Comparison of ENCODE assay signal across 29 cellular contexts in genomic region chr4:3252831-3253641, GRCh38. TPM values are rescaled to one million over a fixed set of nuclear protein-coding genes. Genes with fewer than 3 reads are reported as not detected.
DNase-seq lines count a peak whose midpoint lies in the region; ATAC-seq, FAIRE-seq and TF ChIP-seq lines count a peak whose summit lies in the region.
"Had no signal": no experiment of that assay in that cellular context is flagged by ENCODE, and none has a peak within 500 bp of the region (broad histone marks: within the 10 kb centered on the region; RNA-seq: fewer than 3 reads in every experiment).

No MANE protein-coding gene starts in this region.

- no peaks in the 10 kb centered on the region for H3K9me3 ChIP-seq in right lobe of liver
- no peaks in the 10 kb centered on the region for H3K9me3 ChIP-seq in HepG2 (ENCODE audit: low read length)
- H3K9me3 ChIP-seq in heart left ventricle: no peaks in the 10 kb centered on the region
- H3K9me3 ChIP-seq in aorta (ENCODE audit: control insufficient read depth, low read length): no peaks in the 10 kb centered on the region
- H3K9me3 ChIP-seq: colonic mucosa, pancreas, transverse colon had no signal

- CTCF ChIA-PET in HepG2 (lab: Yijun Ruan, JAX; ENCODE audit: low intra/inter-chr PET ratio, low total read pairs): no interaction called here

- no peak overlapping the region for H2AFZ ChIP-seq in HepG2 (ENCODE audit: low read length)
- H2AFZ ChIP-seq: GM23248 had no signal

- no peaks in the 10 kb centered on the region for H3K79me2 ChIP-seq in HepG2 (ENCODE audit: insufficient read depth, low read length)

- H3K27me3 Mint-ChIP-seq in neural crest cell (ENCODE audit: low read depth): no peaks in the 10 kb centered on the region
- H3K27me3 Mint-ChIP-seq: activated CD4-positive, alpha-beta T cell treated with anti-CD3 and anti-CD28 coated beads, Interleukin-2, amount 10 ng/mL, durations not matched to agents 24 days and 14 days; CD8-positive, alpha-beta memory T cell; stimulated activated naive CD8-positive, alpha-beta T cell treated with anti-CD3 and anti-CD28 coated beads, Interleukin-15, amount 100 ng/mL, for 72 hours had no signal

- peak overlapping the region; percentile 62 for H3K27ac Mint-ChIP-seq in neural crest cell (ENCODE audit: unreplicated experiment)
- H3K27ac Mint-ChIP-seq: activated CD4-positive, alpha-beta T cell treated with anti-CD3 and anti-CD28 coated beads, Interleukin-2, amount 10 ng/mL, durations not matched to agents 24 days and 14 days; CD8-positive, alpha-beta memory T cell; stimulated activated naive CD8-positive, alpha-beta T cell treated with anti-CD3 and anti-CD28 coated beads, Interleukin-15, amount 100 ng/mL, for 72 hours had no signal

- H3K27me3 ChIP-seq in right lobe of liver: no peaks in the 10 kb centered on the region
- no peaks in the 10 kb centered on the region for H3K27me3 ChIP-seq in HepG2 (ENCODE audit: control insufficient read depth in 1 of 2, insufficient read depth in 2 of 2, low read length in 2 of 2)
- H3K27me3 ChIP-seq in heart left ventricle: no peaks in the 10 kb centered on the region
- no peaks in the 10 kb centered on the region for H3K27me3 ChIP-seq in aorta (ENCODE audit: control insufficient read depth in 1 of 2, insufficient read depth in 2 of 2, low read length in 1 of 2)
- H3K27me3 ChIP-seq: colonic mucosa, pancreas, transverse colon had no signal

- TF ChIP-seq EP300 in HepG2 (IDR thresholded peaks at IDR 0.05; ENCODE audit: low read depth in 2 of 2, low read length in 2 of 2) (no peak), HepG2 (CRISPR knock-in tag; IDR thresholded peaks at IDR 0.05; ENCODE audit: borderline replicate concordance) (no peak)

- H3K4me3 Mint-ChIP-seq in neural crest cell: no peak overlapping the region
- H3K4me3 Mint-ChIP-seq: activated CD4-positive, alpha-beta T cell treated with anti-CD3 and anti-CD28 coated beads, Interleukin-2, amount 10 ng/mL, durations not matched to agents 24 days and 14 days; CD8-positive, alpha-beta memory T cell; stimulated activated naive CD8-positive, alpha-beta T cell treated with anti-CD3 and anti-CD28 coated beads, Interleukin-15, amount 100 ng/mL, for 72 hours had no signal

- H3K4me1 Mint-ChIP-seq in neural crest cell: no peaks in the 10 kb centered on the region
- H3K4me1 Mint-ChIP-seq: CD8-positive, alpha-beta memory T cell had no signal

- no peak for TF ChIP-seq CTCF in right lobe of liver (IDR thresholded peaks at IDR 0.05)
- TF ChIP-seq CTCF in HepG2 (CRISPR knock-in tag; IDR thresholded peaks at IDR 0.05): no peak
- TF ChIP-seq CTCF in heart left ventricle (IDR thresholded peaks at IDR 0.05): no peak
- no peak for TF ChIP-seq CTCF in neural crest cell (conservative IDR thresholded peaks at IDR 0.05)

- H3K27ac ChIP-seq in right lobe of liver: no peak overlapping the region
- H3K27ac ChIP-seq in HepG2 (ENCODE audit: extremely low read length, insufficient read depth, low read length): no peak overlapping the region
- no peak overlapping the region for H3K27ac ChIP-seq in heart left ventricle
- H3K27ac ChIP-seq in aorta (ENCODE audit: low read depth in 1 of 2, low read length in 2 of 2): no peak overlapping the region
- H3K27ac ChIP-seq: colonic mucosa, GM23248, pancreas, skin epidermis, transverse colon had no signal

- in situ Hi-C loops in HepG2 (cut with HindIII; ENCODE audit: extremely low pct_ligation_motif_present, low pct_unique_long_range_greater_than_20kb): no loop called here

- DNase-seq in right lobe of liver: peak; percentile 10 to 50 (median 31)
- DNase-seq in HepG2 (ENCODE audit: low spot score): no peak
- peak in 3 of 5 donors; percentile 20 to 55 (median 23) for DNase-seq in heart left ventricle
- DNase-seq in neural crest cell (ENCODE audit: low read depth, low spot score): no peak
- peak; percentile 34 to 75 for DNase-seq in aorta
- no peak for DNase-seq in NCI-H1930 (lab: John Stamatoyannopoulos, UW)
- DNase-seq in central memory CD4-positive, alpha-beta T cell: no peak
- DNase-seq: activated CD4-positive, alpha-beta T cell treated with anti-CD3 and anti-CD28 coated beads, Interleukin-2, amount 10 ng/mL, durations not matched to agents 24 days and 14 days; colonic mucosa; DMS79 treated with DMSO at 0.1 percent for 48 hours; GM23248; KG1; NCI-H1694 treated with DMSO at 0.1 percent for 48 hours; NCI-H2227 treated with DMSO at 0.1 percent for 48 hours; NCI-H748 treated with DMSO at 0.1 percent for 48 hours; SHP77; stimulated activated CD4-positive, alpha-beta T cell treated with anti-CD3 and anti-CD28 coated beads, Interleukin-4, amount 100 ng/mL, for 1 hour; stimulated activated naive CD8-positive, alpha-beta T cell treated with anti-CD3 and anti-CD28 coated beads, Interleukin-15, amount 100 ng/mL, for 72 hours; SW 1271 had no signal

- FAIRE-seq in HepG2 (lab: Jason Lieb, UNC): no peak
- FAIRE-seq: endometrium, GM12892, pancreas, TTC549 had no signal

- no peaks in the 10 kb centered on the region for H3K9me3 Mint-ChIP-seq in neural crest cell
- H3K9me3 Mint-ChIP-seq: activated CD4-positive, alpha-beta T cell treated with anti-CD3 and anti-CD28 coated beads, Interleukin-2, amount 10 ng/mL, durations not matched to agents 24 days and 14 days; activated naive CD4-positive, alpha-beta T cell treated with anti-CD3 and anti-CD28 coated beads, Interleukin-2, amount 50 U/mL, for 72 hours; stimulated activated naive CD8-positive, alpha-beta T cell treated with anti-CD3 and anti-CD28 coated beads, Interleukin-15, amount 100 ng/mL, for 72 hours had no signal

- no peak for ATAC-seq in right lobe of liver
- ATAC-seq in HepG2: no peak
- ATAC-seq in heart left ventricle: no peak
- ATAC-seq in aorta (ENCODE audit: low FRiP score): no peak
- no peak for ATAC-seq in HG02798 (IDR thresholded peaks at IDR 0.05; ENCODE audit: poor library complexity, unreplicated experiment)
- ATAC-seq: activated naive CD4-positive, alpha-beta T cell treated with anti-CD3 and anti-CD28 coated beads, Interleukin-2, amount 50 U/mL, for 72 hours; pancreas; stimulated activated naive CD8-positive, alpha-beta T cell treated with anti-CD3 and anti-CD28 coated beads, Interleukin-15, amount 100 ng/mL, for 72 hours had no signal

- intact Hi-C loops in right lobe of liver (cut with DNase I): no loop called here
- intact Hi-C loops in HepG2 (cut with micrococcal nuclease; ENCODE audit: unreplicated experiment): no loop called here
- intact Hi-C loops in heart left ventricle (cut with DNase I): no loop called here
- intact Hi-C loops in aorta (cut with DNase I): no loop called here

- BruUV-seq in HepG2 (replicated peaks; lab: Mats Ljungman, UMichigan): no TSS peak

- H3K9ac ChIP-seq in HepG2 (ENCODE audit: insufficient read depth, low read depth, low read length): no peak overlapping the region
- H3K9ac ChIP-seq: GM23248 had no signal

- H3K4me2 ChIP-seq in HepG2 (ENCODE audit: low read depth, low read length): no peak overlapping the region

- H3K36me3 ChIP-seq in right lobe of liver: no peaks in the 10 kb centered on the region
- no peaks in the 10 kb centered on the region for H3K36me3 ChIP-seq in HepG2 (replicated peaks in 1 of 2; ENCODE audit: control insufficient read depth in 1 of 2, insufficient read depth in 2 of 2, low read length in 2 of 2)
- peaks cover 0 to 5% (median 0%) of the 10 kb centered on the region in 9 donors for H3K36me3 ChIP-seq in heart left ventricle
- H3K36me3 ChIP-seq in aorta (ENCODE audit: control insufficient read depth in 1 of 2, insufficient read depth in 2 of 2, low read length in 1 of 2): no peaks in the 10 kb centered on the region
- H3K36me3 ChIP-seq: colonic mucosa, transverse colon had no signal

- H4K20me1 ChIP-seq in HepG2 (ENCODE audit: insufficient read depth, low read length): no peaks in the 10 kb centered on the region

- H3K36me3 Mint-ChIP-seq in neural crest cell (ENCODE audit: low read depth): no peaks in the 10 kb centered on the region
- H3K36me3 Mint-ChIP-seq: activated naive CD4-positive, alpha-beta T cell treated with anti-CD3 and anti-CD28 coated beads, Interleukin-2, amount 50 U/mL, for 72 hours had no signal

- no peak for TF ChIP-seq RAD21 in HepG2 (CRISPR knock-in tag; IDR thresholded peaks at IDR 0.05)

- TF ChIP-seq POLR2A in right lobe of liver (IDR thresholded peaks at IDR 0.05): no peak
- no peak for TF ChIP-seq POLR2A in HepG2 (IDR thresholded peaks at IDR 0.05; ENCODE audit: insufficient read depth in 1 of 2, low read depth in 2 of 2, low read length in 2 of 2)
- TF ChIP-seq POLR2A in heart left ventricle (IDR thresholded peaks at IDR 0.05): no peak

- H3K4me3 ChIP-seq in right lobe of liver (no peak overlapping the region), HepG2 (replicated peaks in 1 of 3; ENCODE audit: insufficient read depth in 1 of 3, low read depth in 2 of 3, low read length in 3 of 3) (no peak overlapping the region), heart left ventricle (no peak overlapping the region), aorta (ENCODE audit: low read length in 2 of 2) (no peak overlapping the region)
- H3K4me3 ChIP-seq: colonic mucosa, GM23248, pancreas, skin epidermis, transverse colon had no signal

- POLR2A ChIA-PET in HepG2 (lab: Yijun Ruan, JAX): no interaction called here

- H3K4me1 ChIP-seq in right lobe of liver (no peaks in the 10 kb centered on the region), HepG2 (ENCODE audit: insufficient read depth, low read length) (peaks cover 23% of the 10 kb centered on the region), heart left ventricle (no peaks in the 10 kb centered on the region), aorta (ENCODE audit: control insufficient read depth in 1 of 2, insufficient read depth in 2 of 2, low read length in 2 of 2) (no peaks in the 10 kb centered on the region)
- H3K4me1 ChIP-seq: colonic mucosa, pancreas, transverse colon had no signal

- WGBS in right lobe of liver (ENCODE audit: insufficient coverage, low coverage, low lambda C conversion rate, missing lambda C conversion rate): 95% methylated on average over 27 of the region's 38 CpGs
- WGBS in HepG2 (ENCODE audit: low lambda C conversion rate): 84% methylated on average over 35 of the region's 38 CpGs
- 90 to 91% (median 91%) methylated on average over 29 to 38 of the region's 38 CpGs for WGBS in heart left ventricle, 4 donors
- WGBS in aorta, 2 donors: 93 to 94% methylated on average over 38 of the region's 38 CpGs

RNA-seq across cellular contexts. Expression of gene MSANTD1, which starts 4.1 kb away (rescaled TPM):
- total RNA-seq in right lobe of liver (under 1 TPM in 5 of 6 experiments, not detected in 1; 0.46 to 0.84 (median 0.64) TPM), HepG2 (2016; rRNA removed; fragmentation: Illumina TruSeq; extraction: Trizol) (0.10 and 0.22 TPM in 2 replicates), heart left ventricle (under 1 TPM in 7 of 9 donors, not detected in 2; 0.30 to 0.93 (median 0.45) TPM), neural crest cell (1.2 TPM in 2 replicates), aorta (1 to 10 TPM; 1.9 to 3.5 TPM)
- 0.09 and 0.20 TPM in 2 replicates for total RNA-seq in HepG2 (2016; cell fraction: cytosol; rRNA removed; fragmentation: Illumina TruSeq; extraction: Trizol; ENCODE audit: low read depth)
- 0.19 TPM in 1 of 2 replicates, not detected in the other for total RNA-seq in HepG2 (2016; cell fraction: insoluble cytoplasmic fraction; rRNA removed; fragmentation: Illumina TruSeq; extraction: Trizol)
- total RNA-seq in HepG2 (2016; cell fraction: membrane; rRNA removed; fragmentation: Illumina TruSeq; extraction: Trizol): 0.25 TPM in 1 of 2 replicates, not detected in the other
- total RNA-seq in HepG2 (2016; cell fraction: nucleus; rRNA removed; fragmentation: Illumina TruSeq; extraction: Trizol): 0.59 TPM in 1 of 2 replicates, not detected in the other
- polyA plus RNA-seq in HepG2 (2011; rRNA removed) (0.39 and 0.40 TPM in 2 replicates), heart left ventricle (under 1 TPM; 0.33 to 0.34 TPM), aorta (under 1 TPM in 1 of 2 donors, not detected in 1; 0.33 TPM)
- polyA plus RNA-seq in HepG2 (2011; cell fraction: cytosol; rRNA removed): 0.05 and 0.34 TPM in 2 replicates
- polyA plus RNA-seq in HepG2 (2011; cell fraction: nucleus; rRNA removed): 2.2 and 3.5 TPM in 2 replicates
- polyA plus RNA-seq in HepG2 (2012): 0.40 and 0.65 TPM in 2 replicates
- polyA plus RNA-seq in HepG2 (2016; cell fraction: cytosol; fragmentation: Illumina TruSeq; extraction: Trizol; ENCODE audit: low read depth): 0.10 and 0.12 TPM in 2 replicates
- 0.16 TPM in 1 of 2 replicates, not detected in the other for polyA plus RNA-seq in HepG2 (2016; cell fraction: insoluble cytoplasmic fraction; fragmentation: Illumina TruSeq; extraction: Trizol; ENCODE audit: low read depth)
- polyA plus RNA-seq in HepG2 (2016; cell fraction: membrane; fragmentation: Illumina TruSeq; extraction: Trizol; ENCODE audit: low read depth): 0.07 and 0.08 TPM in 2 replicates
- 0.36 and 0.65 TPM in 2 replicates for polyA plus RNA-seq in HepG2 (2016; cell fraction: nucleus; fragmentation: Illumina TruSeq; extraction: Trizol; ENCODE audit: insufficient read depth, low read depth)
- polyA minus RNA-seq in HepG2 (2011; rRNA and poly(A)+ RNA removed; ENCODE audit: low replicate concordance): 0.14 and 1.0 TPM in 2 replicates
- polyA minus RNA-seq in HepG2 (2011; cell fraction: cytosol; rRNA and poly(A)+ RNA removed): not detected in 2 replicates
- polyA minus RNA-seq in HepG2 (2011; cell fraction: nucleus; rRNA and poly(A)+ RNA removed): 1.9 and 2.0 TPM in 2 replicates
- total RNA-seq: GM23248 had no signal
- polyA plus RNA-seq: CD8-positive, alpha-beta memory T cell; fibroblast of lung; GM23248 had no signal

RNA-seq across cellular contexts. Expression of gene RGS12, which starts 39.8 kb away (rescaled TPM):
- 10 to 100 TPM; 15.0 to 29.6 (median 22.1) TPM for total RNA-seq in right lobe of liver
- total RNA-seq in HepG2 (2016; rRNA removed; fragmentation: Illumina TruSeq; extraction: Trizol): 18.2 and 21.0 TPM in 2 replicates
- 9.3 and 11.0 TPM in 2 replicates for total RNA-seq in HepG2 (2016; cell fraction: cytosol; rRNA removed; fragmentation: Illumina TruSeq; extraction: Trizol; ENCODE audit: low read depth)
- total RNA-seq in HepG2 (2016; cell fraction: insoluble cytoplasmic fraction; rRNA removed; fragmentation: Illumina TruSeq; extraction: Trizol): 16.0 and 24.7 TPM in 2 replicates
- total RNA-seq in HepG2 (2016; cell fraction: membrane; rRNA removed; fragmentation: Illumina TruSeq; extraction: Trizol): 16.1 and 18.9 TPM in 2 replicates
- 21.7 and 25.1 TPM in 2 replicates for total RNA-seq in HepG2 (2016; cell fraction: nucleus; rRNA removed; fragmentation: Illumina TruSeq; extraction: Trizol)
- polyA plus RNA-seq in HepG2 (2011; rRNA removed): 27.7 and 35.5 TPM in 2 replicates
- 11.1 and 23.9 TPM in 2 replicates for polyA plus RNA-seq in HepG2 (2011; cell fraction: cytosol; rRNA removed)
- polyA plus RNA-seq in HepG2 (2011; cell fraction: nucleus; rRNA removed): 115 and 118 TPM in 2 replicates
- polyA plus RNA-seq in HepG2 (2012): 37.4 and 43.4 TPM in 2 replicates
- polyA plus RNA-seq in HepG2 (2016; cell fraction: cytosol; fragmentation: Illumina TruSeq; extraction: Trizol; ENCODE audit: low read depth): 2.0 and 3.4 TPM in 2 replicates
- 17.8 and 20.5 TPM in 2 replicates for polyA plus RNA-seq in HepG2 (2016; cell fraction: insoluble cytoplasmic fraction; fragmentation: Illumina TruSeq; extraction: Trizol; ENCODE audit: low read depth)
- polyA plus RNA-seq in HepG2 (2016; cell fraction: membrane; fragmentation: Illumina TruSeq; extraction: Trizol; ENCODE audit: low read depth): 5.5 and 5.6 TPM in 2 replicates
- 51.0 and 56.7 TPM in 2 replicates for polyA plus RNA-seq in HepG2 (2016; cell fraction: nucleus; fragmentation: Illumina TruSeq; extraction: Trizol; ENCODE audit: insufficient read depth, low read depth)
- 4.5 and 52.2 TPM in 2 replicates for polyA minus RNA-seq in HepG2 (2011; rRNA and poly(A)+ RNA removed; ENCODE audit: low replicate concordance)
- 14.2 and 24.5 TPM in 2 replicates for polyA minus RNA-seq in HepG2 (2011; cell fraction: cytosol; rRNA and poly(A)+ RNA removed)
- 45.0 and 59.1 TPM in 2 replicates for polyA minus RNA-seq in HepG2 (2011; cell fraction: nucleus; rRNA and poly(A)+ RNA removed)
- 10 to 100 TPM in 8 of 9 donors, 1 to 10 TPM in 1; 8.4 to 18.4 (median 14.6) TPM for total RNA-seq in heart left ventricle
- 10 to 100 TPM; 11.7 to 12.7 TPM for polyA plus RNA-seq in heart left ventricle
- 60.4 and 69.5 TPM in 2 replicates for total RNA-seq in neural crest cell
- total RNA-seq in aorta: 10 to 100 TPM; 23.9 to 40.4 TPM
- 10 to 100 TPM; 10.3 to 28.2 TPM for polyA plus RNA-seq in aorta

Comparison
In these comparisons a context has a peak if more than half of its experiments do, and no peak if none do; other contexts are left out.
1. DNase-seq: peak in right lobe of liver (3 of 3), heart left ventricle (3 of 5) and aorta (2 of 2); none in HepG2 (single experiment), neural crest cell (single experiment), NCI-H1930 (0 of 2) and central memory CD4-positive, alpha-beta T cell (single experiment).